25 cellular contexts compared by ENCODE assay signal in the genomic region with DNA sequence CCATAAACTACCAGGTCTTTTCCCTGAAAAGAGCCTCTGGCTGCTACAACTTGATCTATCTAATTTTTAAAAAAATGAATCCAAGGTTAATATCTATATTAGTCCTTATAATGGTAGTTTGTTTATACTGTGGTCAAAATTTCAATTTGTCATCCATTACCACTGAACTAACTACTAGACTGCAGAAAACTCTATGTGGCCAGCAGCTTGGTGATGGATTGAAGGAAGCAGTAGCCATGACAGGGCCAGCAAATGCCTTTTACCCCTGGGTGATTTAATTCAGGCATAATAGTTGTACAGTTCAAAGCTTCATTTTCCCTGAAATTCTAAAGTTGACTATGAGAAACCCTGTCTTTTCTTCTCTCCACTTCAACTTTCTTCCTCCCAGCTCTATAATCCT. TPM values are rescaled to one million over a fixed set of nuclear protein-coding genes. Genes with fewer than 3 reads are reported as not detected.
"Had no signal": no experiment of that assay in that cellular context is flagged by ENCODE, and none has a peak within 500 bp of the region (broad histone marks: within the 10 kb centered on the region; RNA-seq: fewer than 3 reads in every experiment).

No MANE protein-coding gene starts in this region.

- H3K27ac ChIP-seq: gastrocnemius medialis, ovary, stomach, testis, tibial artery, upper lobe of left lung had no signal

- H3K27me3 ChIP-seq: gastrocnemius medialis, ovary, stomach, testis, tibial artery, upper lobe of left lung had no signal

- FAIRE-seq: endometrium, urothelium cell line had no signal

- DNase-seq: caudate nucleus; cerebellar nuclear complex; cortex of kidney; effector memory CD8-positive, alpha-beta T cell; foreskin fibroblast; gastrocnemius medialis; head of caudate nucleus; kidney glomerular epithelial cell; mesendoderm; midbrain; naive thymus-derived CD4-positive, alpha-beta T cell; occipital lobe; ovary; stimulated activated CD4-positive, alpha-beta T cell treated with anti-CD3 and anti-CD28 coated beads, Interleukin-2, amount 100 ng/mL, for 24 hours; stimulated activated CD4-positive, alpha-beta T cell treated with anti-CD3 and anti-CD28 coated beads, Interleukin-4, amount 100 ng/mL, for 24 hours; stimulated activated naive CD4-positive, alpha-beta T cell treated with Interleukin-2 at 50 U/mL for 16 hours; stomach; testis; tibial artery; upper lobe of left lung had no signal

- H3K27ac Mint-ChIP-seq: effector memory CD8-positive, alpha-beta T cell; naive thymus-derived CD4-positive, alpha-beta T cell; nephron; stimulated activated effector memory CD8-positive, alpha-beta T cell treated with anti-CD3 and anti-CD28 coated beads, Interleukin-12 subunit alpha, Interleukin-12 subunit beta, amount 100 ng/mL, for 72 hours had no signal

- H3K4me1 ChIP-seq: testis, tibial artery, upper lobe of left lung had no signal

- H3K4me3 ChIP-seq: gastrocnemius medialis, ovary, stomach, testis, tibial artery, upper lobe of left lung had no signal

- H3K9me3 ChIP-seq: gastrocnemius medialis, ovary, stomach, testis, tibial artery, upper lobe of left lung had no signal

- H3K36me3 Mint-ChIP-seq: naive thymus-derived CD4-positive, alpha-beta T cell; stimulated activated effector memory CD8-positive, alpha-beta T cell treated with anti-CD3 and anti-CD28 coated beads, Interleukin-12 subunit alpha, Interleukin-12 subunit beta, amount 100 ng/mL, for 72 hours had no signal

- H3K27me3 Mint-ChIP-seq: effector memory CD8-positive, alpha-beta T cell; naive thymus-derived CD4-positive, alpha-beta T cell had no signal

- H3K4me1 Mint-ChIP-seq: naive thymus-derived CD4-positive, alpha-beta T cell; nephron; stimulated activated effector memory CD8-positive, alpha-beta T cell treated with anti-CD3 and anti-CD28 coated beads, Interleukin-12 subunit alpha, Interleukin-12 subunit beta, amount 100 ng/mL, for 72 hours had no signal

- H3K4me3 Mint-ChIP-seq: effector memory CD8-positive, alpha-beta T cell; naive thymus-derived CD4-positive, alpha-beta T cell; nephron; stimulated activated effector memory CD8-positive, alpha-beta T cell treated with anti-CD3 and anti-CD28 coated beads, Interleukin-12 subunit alpha, Interleukin-12 subunit beta, amount 100 ng/mL, for 72 hours had no signal

- H3K36me3 ChIP-seq: gastrocnemius medialis, ovary, stomach, tibial artery, upper lobe of left lung had no signal

- H3K9me3 Mint-ChIP-seq: nephron had no signal

- ATAC-seq: effector memory CD8-positive, alpha-beta T cell; naive thymus-derived CD4-positive, alpha-beta T cell; sciatic nerve; stimulated activated effector memory CD8-positive, alpha-beta T cell treated with anti-CD3 and anti-CD28 coated beads, Interleukin-12 subunit alpha, Interleukin-12 subunit beta, amount 100 ng/mL, for 72 hours had no signal

RNA-seq across cellular contexts. Expression of a gene that starts 30.4 kb away (rescaled TPM):
- total RNA-seq: naive thymus-derived CD4-positive, alpha-beta T cell had no signal
- polyA plus RNA-seq: naive thymus-derived CD4-positive, alpha-beta T cell had no signal
